11 cellular contexts compared by ENCODE assay signal in genomic region chr11:7533199-7534029, GRCh38.
DNase-seq lines count a peak whose midpoint lies in the region; ATAC-seq lines count a peak whose summit lies in the region.
"Had no signal": no experiment of that assay in that cellular context is flagged by ENCODE, and none has a peak within 500 bp of the region (broad histone marks: within the 10 kb centered on the region; RNA-seq: fewer than 3 reads in every experiment).

No MANE protein-coding gene starts in this region.

- H3K4me3 ChIP-seq in BLaER1, result no peak overlapping the region

- H4K20me1 ChIP-seq in BLaER1, result peaks cover 95% of the 10 kb centered on the region

- peak overlapping the region; percentile 71; the same call in 1 of the 2 replicates for H3K4me2 ChIP-seq in BLaER1

- no peaks in the 10 kb centered on the region for H3K9me3 ChIP-seq in BLaER1

- peaks cover 22% of the 10 kb centered on the region for H3K4me1 ChIP-seq in BLaER1

- H3K27me3 ChIP-seq in BLaER1, result no peaks in the 10 kb centered on the region

- H3K27ac ChIP-seq in BLaER1, result no peak overlapping the region

- H3K9ac ChIP-seq in BLaER1, result no peak overlapping the region

- ATAC-seq in GM19035 (IDR thresholded peaks at IDR 0.05; ENCODE audit: unreplicated experiment) (peak; percentile 35), HG02623 (IDR thresholded peaks at IDR 0.05; ENCODE audit: unreplicated experiment) (peak; percentile 30), HG03571 (IDR thresholded peaks at IDR 0.05; ENCODE audit: unreplicated experiment) (peak; percentile 32)
- ATAC-seq: activated CD8-positive, alpha-beta T cell treated with anti-CD3 and anti-CD28 coated beads for 36 hours had no signal

- H3K36me3 ChIP-seq in BLaER1, result no peaks in the 10 kb centered on the region

- no peak for DNase-seq in activated naive CD4-positive, alpha-beta T cell treated with anti-CD3 and anti-CD28 coated beads, Interleukin-2, amount 50 U/mL, for 16 hours
- DNase-seq in GOT3 (lab: John Stamatoyannopoulos, UW), result no peak
- DNase-seq in NCI-H1417 treated with DMSO at 0.1 percent for 48 hours (lab: John Stamatoyannopoulos, UW), result no peak
- no peak for DNase-seq in COLO668 (lab: John Stamatoyannopoulos, UW; ENCODE audit: unreplicated experiment)
- DNase-seq: activated CD8-positive, alpha-beta T cell treated with anti-CD3 and anti-CD28 coated beads for 36 hours; EL; stimulated activated CD4-positive, alpha-beta T cell treated with anti-CD3 and anti-CD28 coated beads, Interleukin-15, amount 100 ng/mL, for 24 hours had no signal
